Comparison of ENCODE assay signal across 11 cellular contexts in the genomic region with DNA sequence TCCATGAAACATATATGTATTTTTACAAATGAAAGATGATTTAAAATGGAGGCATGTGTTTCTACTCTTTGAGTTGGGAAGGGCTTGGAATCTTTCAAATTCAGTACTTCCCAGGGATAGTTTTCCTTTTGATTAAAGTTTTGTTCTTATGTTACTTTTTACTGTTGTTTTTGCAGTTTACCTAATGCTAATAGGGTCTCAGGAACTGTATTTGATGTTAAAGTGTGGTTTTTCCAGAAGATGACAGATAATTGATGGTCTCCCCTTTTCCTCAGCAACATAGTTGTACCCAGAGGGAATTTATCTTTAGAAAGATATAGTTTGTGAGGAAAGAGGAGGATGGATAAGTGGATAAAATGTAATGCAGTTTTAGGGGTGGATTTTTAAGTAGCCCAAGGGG. TPM values are rescaled to one million over a fixed set of nuclear protein-coding genes. Genes with fewer than 3 reads are reported as not detected.
DNase-seq lines count a peak whose midpoint lies in the region; ATAC-seq and TF ChIP-seq lines count a peak whose summit lies in the region.
"Had no signal": no experiment of that assay in that cellular context is flagged by ENCODE, and none has a peak within 500 bp of the region (broad histone marks: within the 10 kb centered on the region; RNA-seq: fewer than 3 reads in every experiment).

No MANE protein-coding gene starts in this region.

- POLR2A ChIA-PET in activated CD8-positive, alpha-beta T cell treated with anti-CD3 and anti-CD28 coated beads for 36 hours (lab: Charles Lee): no interaction called here

- no peak for ATAC-seq in activated T-cell treated with anti-CD3 and anti-CD28 coated beads, Interleukin-2, amount 50 U/mL, for 72 hours (replicated peaks in 1 of 2)
- no peak for ATAC-seq in activated CD8-positive, alpha-beta T cell treated with anti-CD3 and anti-CD28 coated beads for 36 hours
- ATAC-seq in GM18867 (IDR thresholded peaks at IDR 0.05; ENCODE audit: unreplicated experiment): no peak
- ATAC-seq: left colon had no signal

- peaks cover 15 to 28% of the 10 kb centered on the region in 2 donors for H3K36me3 Mint-ChIP-seq in activated T-cell treated with anti-CD3 and anti-CD28 coated beads, Interleukin-2, amount 50 U/mL, for 72 hours (ENCODE audit: insufficient read depth in 2 of 2)
- peaks cover 60% of the 10 kb centered on the region for H3K36me3 Mint-ChIP-seq in activated CD8-positive, alpha-beta T cell treated with anti-CD3 and anti-CD28 coated beads for 36 hours (ENCODE audit: low read depth)

- H3K27me3 ChIP-seq in iPS-15b (ENCODE audit: control insufficient read depth, insufficient read depth, low read length): no peaks in the 10 kb centered on the region
- no peaks in the 10 kb centered on the region for H3K27me3 ChIP-seq in subcutaneous abdominal adipose tissue (ENCODE audit: control insufficient read depth in 5 of 5, insufficient read depth in 4 of 5, low read length in 5 of 5)

- H3K27ac Mint-ChIP-seq in activated T-cell treated with anti-CD3 and anti-CD28 coated beads, Interleukin-2, amount 50 U/mL, for 72 hours: peak overlapping the region; percentile 100
- H3K27ac Mint-ChIP-seq in activated CD8-positive, alpha-beta T cell treated with anti-CD3 and anti-CD28 coated beads for 36 hours: peak overlapping the region; percentile 90

- peak overlapping the region; percentile 97 to 100 for H3K4me3 Mint-ChIP-seq in activated T-cell treated with anti-CD3 and anti-CD28 coated beads, Interleukin-2, amount 50 U/mL, for 72 hours
- peak overlapping the region; percentile 99 for H3K4me3 Mint-ChIP-seq in activated CD8-positive, alpha-beta T cell treated with anti-CD3 and anti-CD28 coated beads for 36 hours

- H3K9me3 ChIP-seq in iPS-15b (ENCODE audit: control insufficient read depth, insufficient read depth, low read length) (no peaks in the 10 kb centered on the region), subcutaneous abdominal adipose tissue (ENCODE audit: control insufficient read depth in 5 of 5, low read length in 5 of 5) (no peaks in the 10 kb centered on the region)

- no peak for DNase-seq in activated T-cell treated with anti-CD3 and anti-CD28 coated beads, Interleukin-2, amount 50 U/mL, for 72 hours
- no peak for DNase-seq in activated T-cell treated with anti-CD3 and anti-CD28 coated beads, Interleukin-2, amount 50 U/mL, for 48 hours
- no peak for DNase-seq in activated CD8-positive, alpha-beta T cell treated with anti-CD3 and anti-CD28 coated beads for 36 hours
- DNase-seq in GM20000 (ENCODE audit: low spot score) (no peak), NCI-H1694 (lab: John Stamatoyannopoulos, UW) (no peak)
- DNase-seq: AML-193, left colon, NCI-H187 had no signal

- H3K4me3 ChIP-seq in iPS-15b (ENCODE audit: low read depth, low read length) (peak overlapping the region; percentile 18), subcutaneous abdominal adipose tissue (ENCODE audit: low read depth in 1 of 5, low read length in 5 of 5) (peak overlapping the region in 4 of 5 donors; percentile 8 to 54 (median 27))

- peak overlapping the region; percentile 55 for H3K27ac ChIP-seq in subcutaneous abdominal adipose tissue (ENCODE audit: low read depth, low read length)

- intact Hi-C loops in activated CD8-positive, alpha-beta T cell treated with anti-CD3 and anti-CD28 coated beads for 36 hours (cut with micrococcal nuclease): loop anchor here (5.0 kb wide), 2 partner anchors 88 to 138 kb away; a partner anchor contains a TSS

- no peak for TF ChIP-seq CTCF in activated CD8-positive, alpha-beta T cell treated with anti-CD3 and anti-CD28 coated beads for 36 hours (IDR thresholded peaks at IDR 0.05)
- TF ChIP-seq CTCF in GM20000 (IDR thresholded peaks at IDR 0.05; ENCODE audit: extremely low read depth, missing control alignments): no peak

- H3K27me3 Mint-ChIP-seq in activated T-cell treated with anti-CD3 and anti-CD28 coated beads, Interleukin-2, amount 50 U/mL, for 72 hours (ENCODE audit: low read depth): no peaks in the 10 kb centered on the region
- no peaks in the 10 kb centered on the region for H3K27me3 Mint-ChIP-seq in activated CD8-positive, alpha-beta T cell treated with anti-CD3 and anti-CD28 coated beads for 36 hours

- CTCF ChIA-PET in activated CD8-positive, alpha-beta T cell treated with anti-CD3 and anti-CD28 coated beads for 36 hours (lab: Charles Lee): no interaction called here

- H3K9me3 Mint-ChIP-seq in activated T-cell treated with anti-CD3 and anti-CD28 coated beads, Interleukin-2, amount 50 U/mL, for 72 hours: no peaks in the 10 kb centered on the region
- no peaks in the 10 kb centered on the region for H3K9me3 Mint-ChIP-seq in activated CD8-positive, alpha-beta T cell treated with anti-CD3 and anti-CD28 coated beads for 36 hours

- H3K4me1 ChIP-seq in iPS-15b (ENCODE audit: control insufficient read depth, insufficient read depth, low read length): peaks cover 50% of the 10 kb centered on the region
- peaks cover 14 to 71% (median 68%) of the 10 kb centered on the region in 5 donors for H3K4me1 ChIP-seq in subcutaneous abdominal adipose tissue (ENCODE audit: control insufficient read depth in 5 of 5, insufficient read depth in 5 of 5, low read length in 5 of 5)

- peaks cover 65% of the 10 kb centered on the region for H3K4me1 Mint-ChIP-seq in activated T-cell treated with anti-CD3 and anti-CD28 coated beads, Interleukin-2, amount 50 U/mL, for 72 hours (ENCODE audit: low read depth)
- peaks cover 57% of the 10 kb centered on the region for H3K4me1 Mint-ChIP-seq in activated CD8-positive, alpha-beta T cell treated with anti-CD3 and anti-CD28 coated beads for 36 hours (ENCODE audit: low read depth)

- H3K9ac ChIP-seq in iPS-15b (ENCODE audit: low read depth, low read length) (no peak overlapping the region), subcutaneous abdominal adipose tissue (ENCODE audit: low read length in 5 of 5) (peak overlapping the region in 4 of 5 donors; percentile 15 to 68 (median 40))

- H3K36me3 ChIP-seq in iPS-15b (ENCODE audit: control insufficient read depth, insufficient read depth, low read length): no peaks in the 10 kb centered on the region
- H3K36me3 ChIP-seq in subcutaneous abdominal adipose tissue (ENCODE audit: control insufficient read depth in 5 of 5, insufficient read depth in 5 of 5, low read length in 5 of 5): peaks cover 0 to 8% (median 3%) of the 10 kb centered on the region in 5 donors

RNA-seq across cellular contexts. Expression of a gene that starts 42.1 kb away (rescaled TPM):
- total RNA-seq in activated T-cell treated with anti-CD3 and anti-CD28 coated beads, Interleukin-2, amount 50 U/mL, for 72 hours: 100 to 1,000 TPM; 781 to 820 TPM
- 100 to 1,000 TPM; 703 to 723 TPM for total RNA-seq in activated CD8-positive, alpha-beta T cell treated with anti-CD3 and anti-CD28 coated beads for 36 hours

RNA-seq across cellular contexts. Expression of a gene that starts 44.0 kb away (rescaled TPM):
- 1 to 10 TPM; 2.3 to 2.5 TPM for total RNA-seq in activated T-cell treated with anti-CD3 and anti-CD28 coated beads, Interleukin-2, amount 50 U/mL, for 72 hours
- 1 to 10 TPM; 1.7 to 2.0 TPM for total RNA-seq in activated CD8-positive, alpha-beta T cell treated with anti-CD3 and anti-CD28 coated beads for 36 hours
